ENCODE assay signal across 19 cellular contexts in genomic region chr15:41507820-41508290, GRCh38. TPM values are rescaled to one million over a fixed set of nuclear protein-coding genes. Genes with fewer than 3 reads are reported as not detected.
DNase-seq lines count a peak whose midpoint lies in the region; ATAC-seq and TF ChIP-seq lines count a peak whose summit lies in the region.
"Had no signal": no experiment of that assay in that cellular context is flagged by ENCODE, and none has a peak within 500 bp of the region (broad histone marks: within the 10 kb centered on the region; RNA-seq: fewer than 3 reads in every experiment).

No MANE protein-coding gene starts in this region.

- H3K27ac ChIP-seq in heart right ventricle (no peak overlapping the region), mammary epithelial cell (ENCODE audit: insufficient read depth, low read depth, low read length) (no peak overlapping the region), left lung (no peak overlapping the region), upper lobe of right lung (no peak overlapping the region)
- H3K27ac ChIP-seq: hepatocyte had no signal

- no peak overlapping the region for H3K9ac ChIP-seq in mammary epithelial cell (ENCODE audit: insufficient read depth, low read length)

- no TSS peak for BruUV-seq in mammary epithelial cell (replicated peaks; lab: Mats Ljungman, UMichigan)

- CTCF ChIA-PET in mammary epithelial cell (lab: Charles Lee; ENCODE audit: low non-redundant PET) = interaction anchor here (0.6 kb wide), 2 partner anchors 15 to 70 kb away, joined by 3 to 5 read pairs; no protein-coding TSS in a partner anchor

- TF ChIP-seq CTCF in heart right ventricle (IDR thresholded peaks at IDR 0.05) (no peak), mammary epithelial cell (conservative IDR thresholded peaks at IDR 0.05 in 1 of 2, IDR thresholded peaks at IDR 0.05 in 1 of 2; ENCODE audit: extremely low read depth in 1 of 2, insufficient read depth in 1 of 2, low read depth in 1 of 2, low read length in 2 of 2) (no peak), left lung (IDR thresholded peaks at IDR 0.05) (no peak), upper lobe of right lung (IDR thresholded peaks at IDR 0.05) (no peak)

- H3K27me3 ChIP-seq in heart right ventricle (peaks cover 20 to 43% (median 39%) of the 10 kb centered on the region in 7 donors), mammary epithelial cell (ENCODE audit: insufficient read depth, low read length) (peaks cover 20% of the 10 kb centered on the region), left lung (peaks cover 28 to 53% of the 10 kb centered on the region in 2 donors), upper lobe of right lung (peaks cover 42% of the 10 kb centered on the region)

- ATAC-seq in heart right ventricle (peak in 6 of 8 donors; percentile 35 to 70 (median 42)), left lung (peak; percentile 16), upper lobe of right lung (peak; percentile 25)

- in situ Hi-C loops in mammary epithelial cell (cut with MboI; ENCODE audit: low sequenced_read_pairs in 2 of 2) (no loop called here), ACHN (cut with HindIII; ENCODE audit: low pct_ligation_motif_present, low pct_unique_long_range_greater_than_20kb, low sequenced_read_pairs) (no loop called here)

- no peak overlapping the region for H2AFZ ChIP-seq in mammary epithelial cell (ENCODE audit: low read depth, low read length)
- H2AFZ ChIP-seq: hepatocyte had no signal

- peak in 1 of 2 donors; percentile 45 for DNase-seq in heart right ventricle
- no peak for DNase-seq in cardiac septum (ENCODE audit: low spot score)
- peak; percentile 73 for DNase-seq in mammary epithelial cell
- DNase-seq in left lung = no peak
- DNase-seq in upper lobe of right lung = no peak
- DNase-seq in COR-L47 (lab: John Stamatoyannopoulos, UW) = no peak
- DNase-seq in NCI-H510A treated with DMSO at 0.1 percent for 48 hours (lab: John Stamatoyannopoulos, UW) = no peak
- DNase-seq in ACHN = no peak
- DNase-seq: activated CD4-positive, alpha-beta T cell treated with anti-CD3 and anti-CD28 coated beads, Interleukin-2, amount 50 U/mL, for 48 hours; activated naive CD4-positive, alpha-beta T cell treated with Interleukin-2 at 50 U/mL for 16 hours; activated T-cell treated with anti-CD3 and anti-CD28 coated beads, Interleukin-2, amount 50 U/mL, for 1 hour; KG1; midbrain; NCI-H1105; NCI-H526; stimulated activated CD4-positive, alpha-beta T cell treated with anti-CD3 and anti-CD28 coated beads, Interleukin-12 subunit alpha, Interleukin-12 subunit beta, amount 100 ng/mL, for 4 hours; stimulated activated CD8-positive, alpha-beta memory T cell treated with anti-CD3 and anti-CD28 coated beads, Interleukin-4, amount 100 ng/mL, for 48 hours had no signal

- intact Hi-C loops in heart right ventricle (cut with DNase I) (loop anchor here in 1 of 10 donors (2.0 kb wide), 1 partner anchor 67 kb away; no protein-coding TSS in a partner anchor), cardiac septum (cut with DNase I) (no loop called here), mammary epithelial cell (cut with micrococcal nuclease) (no loop called here), left lung (cut with DNase I) (no loop called here), upper lobe of right lung (cut with DNase I) (no loop called here)

- H4K20me1 ChIP-seq in mammary epithelial cell (ENCODE audit: insufficient read depth, low read length) = peaks cover 3% of the 10 kb centered on the region

- H3K4me1 ChIP-seq in heart right ventricle (peaks cover 8 to 22% (median 18%) of the 10 kb centered on the region in 9 donors), mammary epithelial cell (ENCODE audit: insufficient read depth, low read length) (peaks cover 24% of the 10 kb centered on the region), left lung (peaks cover 14 to 23% of the 10 kb centered on the region in 2 donors), upper lobe of right lung (peaks cover 20% of the 10 kb centered on the region)

- H3K36me3 ChIP-seq in heart right ventricle (no peaks in the 10 kb centered on the region), mammary epithelial cell (ENCODE audit: insufficient read depth, low read length) (no peaks in the 10 kb centered on the region), left lung (no peaks in the 10 kb centered on the region), upper lobe of right lung (no peaks in the 10 kb centered on the region)

- no peak overlapping the region for H3K4me2 ChIP-seq in mammary epithelial cell (ENCODE audit: insufficient read depth, low read depth, low read length)
- H3K4me2 ChIP-seq: hepatocyte had no signal

- H3K9me3 ChIP-seq in heart right ventricle = no peaks in the 10 kb centered on the region
- no peaks in the 10 kb centered on the region for H3K9me3 ChIP-seq in mammary epithelial cell (replicated peaks; ENCODE audit: insufficient read depth, low read length)
- no peaks in the 10 kb centered on the region for H3K9me3 ChIP-seq in left lung
- H3K9me3 ChIP-seq in upper lobe of right lung = no peaks in the 10 kb centered on the region

- WGBS in heart right ventricle, 2 donors = 59 to 65% methylated on average over 7 of the region's 7 CpGs
- WGBS in mammary epithelial cell (ENCODE audit: low coverage, missing lambda C conversion rate) = 43% methylated on average over 6 of the region's 7 CpGs

- no peaks in the 10 kb centered on the region for H3K79me2 ChIP-seq in mammary epithelial cell (ENCODE audit: insufficient read depth, low read length)
- H3K79me2 ChIP-seq: hepatocyte had no signal

- no peak overlapping the region for H3K4me3 ChIP-seq in heart right ventricle
- no peak overlapping the region for H3K4me3 ChIP-seq in mammary epithelial cell (replicated peaks in 1 of 3; ENCODE audit: insufficient read depth in 1 of 3, low read depth in 2 of 3, low read length in 3 of 3)
- H3K4me3 ChIP-seq in left lung = no peak overlapping the region
- no peak overlapping the region for H3K4me3 ChIP-seq in upper lobe of right lung
- H3K4me3 ChIP-seq: hepatocyte had no signal

- dilution Hi-C loops in mammary epithelial cell (cut with HindIII; ENCODE audit: low sequenced_read_pairs) = loop anchor here (5.0 kb wide), 1 partner anchor 41 kb away; no protein-coding TSS in a partner anchor

RNA-seq across cellular contexts. Expression of gene LTK, which starts 5.8 kb away (rescaled TPM):
- total RNA-seq in heart right ventricle (1 to 10 TPM in 2 of 10 donors, under 1 TPM in 8; 0.11 to 1.6 (median 0.49) TPM), cardiac septum (0.65 TPM), mammary epithelial cell (not detected), left lung (1 to 10 TPM; 1.6 to 1.8 TPM), upper lobe of right lung (15.1 TPM)
- polyA plus RNA-seq in heart right ventricle (under 1 TPM; 0.28 to 0.95 TPM), mammary epithelial cell (not detected)
- polyA minus RNA-seq in mammary epithelial cell = not detected
- total RNA-seq: SK-MEL-5 had no signal

RNA-seq across cellular contexts. Expression of gene ITPKA, which starts 14.2 kb away (rescaled TPM):
- 1 to 10 TPM in 6 of 10 donors, under 1 TPM in 4; 0.55 to 6.8 (median 1.5) TPM for total RNA-seq in heart right ventricle
- 1 to 10 TPM; 1.7 to 4.4 TPM for polyA plus RNA-seq in heart right ventricle
- total RNA-seq in cardiac septum = 1.0 TPM
- total RNA-seq in mammary epithelial cell = under 1 TPM in 1 of 2 donors, not detected in 1; 0.92 TPM
- 0.63 TPM for polyA plus RNA-seq in mammary epithelial cell
- not detected for polyA minus RNA-seq in mammary epithelial cell
- total RNA-seq in left lung = 1 to 10 TPM in 1 of 2 donors, under 1 TPM in 1; 0.47 to 1.7 TPM
- 0.67 TPM for total RNA-seq in upper lobe of right lung

RNA-seq across cellular contexts. Expression of gene RPAP1, which starts 36.2 kb away (rescaled TPM):
- 10 to 100 TPM; 17.6 to 27.9 (median 24.6) TPM for total RNA-seq in heart right ventricle
- polyA plus RNA-seq in heart right ventricle = 10 to 100 TPM in 1 of 2 donors, 1 to 10 TPM in 1; 9.7 to 16.0 TPM
- 18.5 TPM for total RNA-seq in cardiac septum
- total RNA-seq in mammary epithelial cell = 10 to 100 TPM; 11.2 to 35.5 TPM
- 11.4 TPM for polyA plus RNA-seq in mammary epithelial cell
- polyA minus RNA-seq in mammary epithelial cell = 44.3 TPM
- total RNA-seq in left lung = 10 to 100 TPM; 30.4 to 32.8 TPM
- 24.9 TPM for total RNA-seq in upper lobe of right lung

RNA-seq across cellular contexts. Expression of gene TYRO3, which starts 51.2 kb away (rescaled TPM):
- total RNA-seq in heart right ventricle (1 to 10 TPM; 1.2 to 6.3 (median 3.2) TPM), cardiac septum (3.6 TPM), mammary epithelial cell (10 to 100 TPM in 1 of 2 donors, 1 to 10 TPM in 1; 3.5 to 17.0 TPM), left lung (10 to 100 TPM; 11.2 to 11.9 TPM), upper lobe of right lung (22.6 TPM)
- polyA plus RNA-seq in heart right ventricle (1 to 10 TPM; 2.7 to 9.6 TPM), mammary epithelial cell (13.2 TPM)
- polyA minus RNA-seq in mammary epithelial cell = 50.7 TPM
